ENCODE assay signal across 1 cellular context in genomic region chr10:5527332-5528200, GRCh38.
TF ChIP-seq lines count a peak whose summit lies in the region.

No MANE protein-coding gene starts in this region.

TF ChIP-seq in GM23338, 12 proteins besides CTCF, POLR2A, EP300 and RAD21 (continued from another document):
- TF ChIP-seq ZNF462 (CRISPR knock-in tag; IDR thresholded peaks at IDR 0.05) (no peak), ETS1 (IDR thresholded peaks at IDR 0.05) (no peak), EZH2phosphoT487 (IDR thresholded peaks at IDR 0.05; ENCODE audit: unreplicated experiment) (no peak), EZH2 (IDR thresholded peaks at IDR 0.05; ENCODE audit: low read depth, unreplicated experiment) (no peak), CREB1 (CRISPR knock-in tag; IDR thresholded peaks at IDR 0.05; ENCODE audit: low read depth) (no peak), ZNF114 (CRISPR knock-in tag; IDR thresholded peaks at IDR 0.05) (no peak), ZNF331 (CRISPR knock-in tag; IDR thresholded peaks at IDR 0.05; ENCODE audit: low read depth) (no peak), REST (IDR thresholded peaks at IDR 0.05; ENCODE audit: unreplicated experiment) (no peak), STAT1 (IDR thresholded peaks at IDR 0.05; ENCODE audit: unreplicated experiment) (no peak), POLR2AphosphoS5 (IDR thresholded peaks at IDR 0.05; ENCODE audit: low read depth) (no peak), NANOG (IDR thresholded peaks at IDR 0.05; ENCODE audit: borderline replicate concordance) (no peak)
TF ChIP-seq in GM23338: peak in this region for 0.
